8 cellular contexts compared by ENCODE assay signal in genomic region chr1:156212130-156212529, GRCh38. TPM values are rescaled to one million over a fixed set of nuclear protein-coding genes. Genes with fewer than 3 reads are reported as not detected.
DNase-seq lines count a peak whose midpoint lies in the region; ATAC-seq and TF ChIP-seq lines count a peak whose summit lies in the region.

No MANE protein-coding gene starts in this region.

- intact Hi-C loops in psoas muscle (cut with DNase I): loop anchor here in 1 of 2 donors (2.0 to 5.0 kb wide), 2 partner anchors 15 to 50 kb away; no protein-coding TSS in a partner anchor

- H3K27ac ChIP-seq in SU-DHL-6 (ENCODE audit: low read depth, low read length) (peak overlapping the region; percentile 81), fibroblast of lung (ENCODE audit: insufficient read depth, low read length) (peak overlapping the region; percentile 97), psoas muscle (peak overlapping the region; percentile 95)

- H3K27me3 ChIP-seq in GM06990 (replicated peaks; ENCODE audit: control insufficient read depth, insufficient read depth, low read length): no peaks in the 10 kb centered on the region
- H3K27me3 ChIP-seq in SU-DHL-6 (ENCODE audit: low read length): no peaks in the 10 kb centered on the region
- H3K27me3 ChIP-seq in fibroblast of lung (ENCODE audit: control insufficient read depth, insufficient read depth, low read length): no peaks in the 10 kb centered on the region
- H3K27me3 ChIP-seq in psoas muscle (ENCODE audit: insufficient read depth in 3 of 3, low read length in 2 of 3): no peaks in the 10 kb centered on the region

- no peaks in the 10 kb centered on the region for H4K20me1 ChIP-seq in SU-DHL-6 (ENCODE audit: low read depth, low read length)
- no peaks in the 10 kb centered on the region for H4K20me1 ChIP-seq in fibroblast of lung (ENCODE audit: control insufficient read depth, extremely low read depth, insufficient read depth, low read length)

- ATAC-seq in psoas muscle: no peak

- peak overlapping the region; percentile 87 for H3K4me3 ChIP-seq in GM06990 (replicated peaks; ENCODE audit: low read depth, low read length)
- H3K4me3 ChIP-seq in SU-DHL-6 (ENCODE audit: insufficient read depth, low read length, poor library complexity, severe bottlenecking): peak overlapping the region; percentile 93
- peak overlapping the region in 2 of 4 experiments; percentile 74 to 95 for H3K4me3 ChIP-seq in fibroblast of lung (replicated peaks in 1 of 4; ENCODE audit: control extremely low read depth in 1 of 4, insufficient read depth in 1 of 4, low read depth in 3 of 4, low read length in 4 of 4)
- peak overlapping the region; percentile 81 for H3K4me3 ChIP-seq in psoas muscle

- peaks cover 2% of the 10 kb centered on the region for H3K4me1 ChIP-seq in fibroblast of lung (ENCODE audit: control insufficient read depth, extremely low read depth, insufficient read depth, low read length)
- peaks cover 11% of the 10 kb centered on the region for H3K4me1 ChIP-seq in psoas muscle

- 81 to 87% (median 82%) methylated on average over 9 of the region's 9 CpGs for WGBS in psoas muscle, 3 donors

- no peak for DNase-seq in GM06990 (ENCODE audit: extremely low read depth, insufficient read length)
- no peak for DNase-seq in fibroblast of lung (ENCODE audit: low read depth in 2 of 2)
- no peak for DNase-seq in psoas muscle
- no peak for DNase-seq in NCI-H2107 (lab: John Stamatoyannopoulos, UW)
- no peak for DNase-seq in amniotic stem cell (lab: John Stamatoyannopoulos, UW)
- DNase-seq in cerebellar nuclear complex (lab: John Stamatoyannopoulos, UW): no peak
- DNase-seq in activated gamma-delta T cell (lab: John Stamatoyannopoulos, UW): no peak

- TF ChIP-seq CTCF in GM06990 (IDR thresholded peaks at IDR 0.05; ENCODE audit: insufficient read depth, low read length, poor library complexity, severe bottlenecking) (no peak), SU-DHL-6 (IDR thresholded peaks at IDR 0.05; ENCODE audit: insufficient read depth, low read length, poor library complexity, severe bottlenecking) (no peak), fibroblast of lung (conservative IDR thresholded peaks at IDR 0.05 in 1 of 2, IDR thresholded peaks at IDR 0.05 in 1 of 2; ENCODE audit: low read depth in 1 of 2, low read length in 2 of 2) (no peak), psoas muscle (IDR thresholded peaks at IDR 0.05) (no peak)

- H2AFZ ChIP-seq in SU-DHL-6 (ENCODE audit: low read depth, low read length, severe bottlenecking): peak overlapping the region; percentile 3
- no peak overlapping the region for H2AFZ ChIP-seq in fibroblast of lung (ENCODE audit: low read length)

- H3K36me3 ChIP-seq in GM06990 (ENCODE audit: control insufficient read depth, insufficient read depth, low read length) (peaks cover 13% of the 10 kb centered on the region), SU-DHL-6 (ENCODE audit: low read length) (no peaks in the 10 kb centered on the region), fibroblast of lung (ENCODE audit: control insufficient read depth, insufficient read depth, low read length) (peaks cover 7% of the 10 kb centered on the region), psoas muscle (ENCODE audit: insufficient read depth in 1 of 2, low read depth in 1 of 2) (peaks cover 5 to 51% of the 10 kb centered on the region in 2 donors)

- H3K9me2 ChIP-seq in SU-DHL-6 (replicated peaks; ENCODE audit: insufficient read depth, low read length): no peaks in the 10 kb centered on the region

- H3K9ac ChIP-seq in SU-DHL-6 (ENCODE audit: low read length) (peak overlapping the region; percentile 78), fibroblast of lung (ENCODE audit: insufficient read depth, low read length) (no peak overlapping the region)

- H3K4me2 ChIP-seq in SU-DHL-6 (ENCODE audit: low read depth, low read length, poor library complexity, severe bottlenecking) (peak overlapping the region; percentile 84), fibroblast of lung (ENCODE audit: extremely low read depth, insufficient read depth, low read length) (peak overlapping the region; percentile 55)

- no peaks in the 10 kb centered on the region for H3F3A ChIP-seq in SU-DHL-6 (ENCODE audit: insufficient read depth)

- H3K79me2 ChIP-seq in SU-DHL-6 (ENCODE audit: insufficient read depth, low read length) (peaks cover 18% of the 10 kb centered on the region), fibroblast of lung (ENCODE audit: control insufficient read depth, insufficient read depth, low read length) (peaks cover 2% of the 10 kb centered on the region)

- H3K9me3 ChIP-seq in SU-DHL-6 (ENCODE audit: insufficient read depth, low read length): no peaks in the 10 kb centered on the region
- H3K9me3 ChIP-seq in fibroblast of lung (ENCODE audit: control insufficient read depth, insufficient read depth, low read depth, low read length): no peaks in the 10 kb centered on the region
- no peaks in the 10 kb centered on the region for H3K9me3 ChIP-seq in psoas muscle

RNA-seq across cellular contexts. Expression of gene PMF1, which starts 0.7 kb away (rescaled TPM):
- total RNA-seq in fibroblast of lung: 21.6 and 24.1 TPM in 2 replicates
- 46.8 and 57.6 TPM in 2 replicates for polyA plus RNA-seq in fibroblast of lung
- polyA plus RNA-seq in fibroblast of lung (2012): 34.4 and 47.5 TPM in 2 replicates
- 18.6 and 20.0 TPM in 2 replicates for polyA minus RNA-seq in fibroblast of lung (ENCODE audit: low replicate concordance)
- total RNA-seq in psoas muscle: 10 to 100 TPM; 47.9 to 72.1 (median 65.6) TPM
- polyA plus RNA-seq in psoas muscle: 10 to 100 TPM; 52.7 to 93.4 (median 91.0) TPM

RNA-seq across cellular contexts. Expression of gene SLC25A44, which starts 18.2 kb away (rescaled TPM):
- total RNA-seq in fibroblast of lung: 5.4 and 8.4 TPM in 2 replicates
- polyA plus RNA-seq in fibroblast of lung: 32.1 and 35.4 TPM in 2 replicates
- polyA plus RNA-seq in fibroblast of lung (2012): 20.3 and 20.5 TPM in 2 replicates
- polyA minus RNA-seq in fibroblast of lung (ENCODE audit: low replicate concordance): 36.8 and 52.8 TPM in 2 replicates
- total RNA-seq in psoas muscle: 10 to 100 TPM; 11.2 to 29.8 (median 20.1) TPM
- polyA plus RNA-seq in psoas muscle: 10 to 100 TPM; 13.6 to 40.3 (median 21.1) TPM

RNA-seq across cellular contexts. Expression of gene BGLAP, which starts 29.9 kb away (rescaled TPM):
- total RNA-seq in fibroblast of lung (0.26 and 0.50 TPM in 2 replicates), psoas muscle (under 1 TPM in 2 of 4 donors, not detected in 2; 0.34 to 0.44 TPM)
- polyA plus RNA-seq in fibroblast of lung (0.12 and 0.34 TPM in 2 replicates), psoas muscle (under 1 TPM in 1 of 3 donors, not detected in 2; 0.33 TPM)
- polyA plus RNA-seq in fibroblast of lung (2012): 0.52 TPM in 1 of 2 replicates, not detected in the other
- not detected in 2 replicates for polyA minus RNA-seq in fibroblast of lung (ENCODE audit: low replicate concordance)

RNA-seq across cellular contexts. Expression of gene PAQR6, which starts 35.7 kb away (rescaled TPM):
- total RNA-seq in fibroblast of lung (0.26 and 0.33 TPM in 2 replicates), psoas muscle (1 to 10 TPM in 1 of 4 donors, under 1 TPM in 3; 0.32 to 1.2 (median 0.80) TPM)
- polyA plus RNA-seq in fibroblast of lung (0.05 and 0.17 TPM in 2 replicates), psoas muscle (under 1 TPM; 0.30 to 0.85 (median 0.39) TPM)
- polyA plus RNA-seq in fibroblast of lung (2012): 0.27 and 0.33 TPM in 2 replicates
- not detected in 2 replicates for polyA minus RNA-seq in fibroblast of lung (ENCODE audit: low replicate concordance)

RNA-seq across cellular contexts. Expression of gene SEMA4A, which starts 58.7 kb away (rescaled TPM):
- total RNA-seq in fibroblast of lung: 0.77 and 0.99 TPM in 2 replicates
- polyA plus RNA-seq in fibroblast of lung: 0.24 and 0.27 TPM in 2 replicates
- polyA plus RNA-seq in fibroblast of lung (2012): 0.28 and 0.44 TPM in 2 replicates
- polyA minus RNA-seq in fibroblast of lung (ENCODE audit: low replicate concordance): 0.27 and 1.8 TPM in 2 replicates
- total RNA-seq in psoas muscle: 1 to 10 TPM; 1.2 to 3.4 (median 2.4) TPM
- polyA plus RNA-seq in psoas muscle: 1 to 10 TPM in 1 of 3 donors, under 1 TPM in 2; 0.77 to 1.8 (median 0.82) TPM
